30 cellular contexts compared by ENCODE assay signal in the genomic region with DNA sequence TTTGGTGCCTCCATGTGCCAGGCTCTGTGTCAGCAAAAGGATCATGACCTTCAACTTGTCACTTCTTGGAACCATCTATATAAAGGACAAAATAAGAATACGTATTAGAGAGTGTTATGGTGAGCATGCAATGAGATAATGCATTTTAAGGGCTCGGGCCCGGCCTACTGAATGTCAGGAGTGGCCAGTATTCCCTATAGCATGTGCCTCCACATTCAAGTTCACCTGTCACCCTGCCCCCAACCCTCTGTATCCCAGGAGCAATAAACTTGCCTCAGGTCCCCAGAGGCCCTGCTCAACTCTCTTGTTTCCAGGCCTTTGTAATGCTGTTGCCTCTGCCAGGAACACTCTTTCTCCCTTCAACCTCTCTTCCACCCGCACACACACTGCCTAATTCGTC.
"Had no signal": no experiment of that assay in that cellular context is flagged by ENCODE, and none has a peak within 500 bp of the region (broad histone marks: within the 10 kb centered on the region; RNA-seq: fewer than 3 reads in every experiment).

No MANE protein-coding gene starts in this region.

- H3K36me3 ChIP-seq: neutrophil, ovary, right lobe of liver, sigmoid colon, stomach, thoracic aorta, thyroid gland, tibial nerve, upper lobe of left lung, vagina had no signal

- H3K79me2 ChIP-seq: parathyroid adenoma had no signal

- H3K36me3 Mint-ChIP-seq: natural killer cell treated with Interleukin-12 subunit alpha and Interleukin-12 subunit beta and Interleukin-15 and Interleukin-18, amount 100 ng/mL, for 72 hours; stimulated activated effector memory CD8-positive, alpha-beta T cell treated with anti-CD3 and anti-CD28 coated beads, Interleukin-12 subunit alpha, Interleukin-12 subunit beta, amount 100 ng/mL, for 72 hours; stimulated activated naive B cell treated with anti-CD40 and anti-IgM and Interleukin-4, amounts not matched to agents 10 μg/mL and 1 μg/mL and 100 μg/mL, for 72 hours had no signal

- ATAC-seq: naive thymus-derived CD8-positive, alpha-beta T cell; natural killer cell treated with Interleukin-12 subunit alpha and Interleukin-12 subunit beta and Interleukin-15 and Interleukin-18, amount 100 ng/mL, for 72 hours; psoas muscle; right cardiac atrium; right lobe of liver; stimulated activated effector memory CD8-positive, alpha-beta T cell treated with anti-CD3 and anti-CD28 coated beads, Interleukin-12 subunit alpha, Interleukin-12 subunit beta, amount 100 ng/mL, for 72 hours; stimulated activated naive B cell treated with anti-CD40 and anti-IgM and Interleukin-4, amounts not matched to agents 10 μg/mL and 1 μg/mL and 100 μg/mL, for 72 hours had no signal

- H3K9ac ChIP-seq: parathyroid adenoma had no signal

- H3K27ac Mint-ChIP-seq: naive thymus-derived CD8-positive, alpha-beta T cell; natural killer cell treated with Interleukin-12 subunit alpha and Interleukin-12 subunit beta and Interleukin-15 and Interleukin-18, amount 100 ng/mL, for 72 hours; nephron progenitor cell; progenitor cell of endocrine pancreas; stimulated activated effector memory CD8-positive, alpha-beta T cell treated with anti-CD3 and anti-CD28 coated beads, Interleukin-12 subunit alpha, Interleukin-12 subunit beta, amount 100 ng/mL, for 72 hours; stimulated activated naive B cell treated with anti-CD40 and anti-IgM and Interleukin-4, amounts not matched to agents 10 μg/mL and 1 μg/mL and 100 μg/mL, for 72 hours; stimulated activated naive CD8-positive, alpha-beta T cell treated with anti-CD3 and anti-CD28 coated beads, Interleukin-15, Interleukin-2, amounts not matched to agents 100 ng/mL and 50 ng/mL, for 24 hours had no signal

- DNase-seq: naive thymus-derived CD8-positive, alpha-beta T cell; nephron progenitor cell; nucleus accumbens; ovary; posterior cingulate gyrus; psoas muscle; right cardiac atrium; right lobe of liver; sigmoid colon; small intestine; stimulated activated CD4-positive, alpha-beta T cell treated with anti-CD3 and anti-CD28 coated beads, Interleukin-15, amount 100 ng/mL, for 24 hours; stimulated activated CD4-positive, alpha-beta T cell treated with anti-CD3 and anti-CD28 coated beads, Interleukin-2, amount 100 ng/mL, for 24 hours; stimulated activated CD4-positive, alpha-beta T cell treated with anti-CD3 and anti-CD28 coated beads, Interleukin-2, amount 100 ng/mL, for 48 hours; stimulated activated CD4-positive, alpha-beta T cell treated with anti-CD3 and anti-CD28 coated beads, Interleukin-4, amount 100 ng/mL, for 24 hours; stimulated activated naive B cell treated with anti-CD40 and anti-IgM and Interleukin-4, amounts not matched to agents 10 μg/mL and 1 μg/mL and 100 μg/mL, for 72 hours; stimulated activated naive CD4-positive, alpha-beta T cell treated with Interleukin-2 at 50 U/mL for 16 hours; stomach; thyroid gland; trophoblast cell; upper lobe of left lung had no signal

- H3K4me1 ChIP-seq: parathyroid adenoma, psoas muscle, right lobe of liver, sigmoid colon, stomach, thyroid gland, tibial nerve, upper lobe of left lung, vagina had no signal

- H3K9me3 ChIP-seq: neutrophil, psoas muscle, right lobe of liver, sigmoid colon, stomach, thoracic aorta, thyroid gland, tibial nerve, upper lobe of left lung, vagina had no signal

- H2AFZ ChIP-seq: parathyroid adenoma had no signal

- H3K4me3 ChIP-seq: ovary, psoas muscle, right lobe of liver, sigmoid colon, stomach, thoracic aorta, thyroid gland, tibial nerve, upper lobe of left lung, vagina had no signal

- H3K27me3 ChIP-seq: ovary, right lobe of liver, thyroid gland, tibial nerve, upper lobe of left lung, vagina had no signal

- H3K4me1 Mint-ChIP-seq: nephron progenitor cell; neural crest cell; stimulated activated effector memory CD8-positive, alpha-beta T cell treated with anti-CD3 and anti-CD28 coated beads, Interleukin-12 subunit alpha, Interleukin-12 subunit beta, amount 100 ng/mL, for 72 hours; stimulated activated naive B cell treated with anti-CD40 and anti-IgM and Interleukin-4, amounts not matched to agents 10 μg/mL and 1 μg/mL and 100 μg/mL, for 72 hours had no signal

- H3K27ac ChIP-seq: neutrophil, ovary, parathyroid adenoma, psoas muscle, right lobe of liver, sigmoid colon, stomach, thoracic aorta, thyroid gland, tibial nerve, upper lobe of left lung, vagina had no signal

- H3K4me3 Mint-ChIP-seq: naive thymus-derived CD8-positive, alpha-beta T cell; natural killer cell treated with Interleukin-12 subunit alpha and Interleukin-12 subunit beta and Interleukin-15 and Interleukin-18, amount 100 ng/mL, for 72 hours; nephron progenitor cell; neural crest cell; stimulated activated effector memory CD8-positive, alpha-beta T cell treated with anti-CD3 and anti-CD28 coated beads, Interleukin-12 subunit alpha, Interleukin-12 subunit beta, amount 100 ng/mL, for 72 hours; stimulated activated naive B cell treated with anti-CD40 and anti-IgM and Interleukin-4, amounts not matched to agents 10 μg/mL and 1 μg/mL and 100 μg/mL, for 72 hours; stimulated activated naive CD8-positive, alpha-beta T cell treated with anti-CD3 and anti-CD28 coated beads, Interleukin-15, Interleukin-2, amounts not matched to agents 100 ng/mL and 50 ng/mL, for 24 hours had no signal

- H3K9me3 Mint-ChIP-seq: natural killer cell treated with Interleukin-12 subunit alpha and Interleukin-12 subunit beta and Interleukin-15 and Interleukin-18, amount 100 ng/mL, for 72 hours; neural crest cell; stimulated activated effector memory CD8-positive, alpha-beta T cell treated with anti-CD3 and anti-CD28 coated beads, Interleukin-12 subunit alpha, Interleukin-12 subunit beta, amount 100 ng/mL, for 72 hours; stimulated activated naive CD8-positive, alpha-beta T cell treated with anti-CD3 and anti-CD28 coated beads, Interleukin-15, Interleukin-2, amounts not matched to agents 100 ng/mL and 50 ng/mL, for 24 hours had no signal
